ENCODE assay signal across 8 cellular contexts in genomic region chr1:21175670-21176581, GRCh38. TPM values are rescaled to one million over a fixed set of nuclear protein-coding genes. Genes with fewer than 3 reads are reported as not detected.
DNase-seq lines count a peak whose midpoint lies in the region; ATAC-seq and TF ChIP-seq lines count a peak whose summit lies in the region.

No MANE protein-coding gene starts in this region.

- H3K9me3 Mint-ChIP-seq in activated CD4-positive, alpha-beta T cell treated with anti-CD3 and anti-CD28 coated beads, Interleukin-2, amount 10 ng/mL, durations not matched to agents 24 days and 14 days: no peaks in the 10 kb centered on the region
- H3K9me3 Mint-ChIP-seq in stimulated activated naive B cell treated with anti-CD40 and anti-IgM and Interleukin-4, amounts not matched to agents 10 μg/mL and 1 μg/mL and 100 μg/mL, for 72 hours: no peaks in the 10 kb centered on the region

- H3K36me3 Mint-ChIP-seq in activated CD4-positive, alpha-beta T cell treated with anti-CD3 and anti-CD28 coated beads, Interleukin-2, amount 10 ng/mL, durations not matched to agents 24 days and 14 days (ENCODE audit: low read depth): peaks cover 23% of the 10 kb centered on the region
- peaks cover 14 to 21% of the 10 kb centered on the region in 2 donors for H3K36me3 Mint-ChIP-seq in stimulated activated naive B cell treated with anti-CD40 and anti-IgM and Interleukin-4, amounts not matched to agents 10 μg/mL and 1 μg/mL and 100 μg/mL, for 72 hours

- TF ChIP-seq CTCF in LNCaP clone FGC (IDR thresholded peaks at IDR 0.05; ENCODE audit: control insufficient read depth, extremely low read depth, insufficient read depth) (no peak), dorsolateral prefrontal cortex (IDR thresholded peaks at IDR 0.05 in 54 of 56, conservative IDR thresholded peaks at IDR 0.05 in 2 of 56; ENCODE audit: low read depth in 1 of 56, partially characterized antibody in 56 of 56) (peak in 3 of 56 donors; percentile 6 to 7 (median 6))

- peak overlapping the region; percentile 99 for H4K8ac ChIP-seq in mesendoderm (ENCODE audit: low read depth, low read length)

- peaks cover 2% of the 10 kb centered on the region for H3K27me3 Mint-ChIP-seq in activated CD4-positive, alpha-beta T cell treated with anti-CD3 and anti-CD28 coated beads, Interleukin-2, amount 10 ng/mL, durations not matched to agents 24 days and 14 days
- no peaks in the 10 kb centered on the region for H3K27me3 Mint-ChIP-seq in stimulated activated naive B cell treated with anti-CD40 and anti-IgM and Interleukin-4, amounts not matched to agents 10 μg/mL and 1 μg/mL and 100 μg/mL, for 72 hours

- peak overlapping the region; percentile 99 for H3K18ac ChIP-seq in mesendoderm (ENCODE audit: low read length)

- DNase-seq in CD1c-positive myeloid dendritic cell (ENCODE audit: extremely low spot score) (peak; percentile 42), LNCaP clone FGC (ENCODE audit: low read depth) (no peak), dorsolateral prefrontal cortex (peak in 4 of 10 donors; percentile 29 to 65 (median 43)), mesendoderm (peak; percentile 78), NCI-H2029 (lab: John Stamatoyannopoulos, UW) (no peak)
- peak; percentile 84 for DNase-seq in activated CD4-positive, alpha-beta T cell treated with anti-CD3 and anti-CD28 coated beads, Interleukin-2, amount 10 ng/mL, durations not matched to agents 24 days and 14 days
- DNase-seq in stimulated activated naive B cell treated with anti-CD40 and anti-IgM and Interleukin-4, amounts not matched to agents 10 μg/mL and 1 μg/mL and 100 μg/mL, for 72 hours: peak; percentile 23

- peak overlapping the region; percentile 87 for H3K56ac ChIP-seq in mesendoderm (ENCODE audit: low read length)

- peak overlapping the region; percentile 89 for H3K27ac Mint-ChIP-seq in activated CD4-positive, alpha-beta T cell treated with anti-CD3 and anti-CD28 coated beads, Interleukin-2, amount 10 ng/mL, durations not matched to agents 24 days and 14 days
- H3K27ac Mint-ChIP-seq in stimulated activated naive B cell treated with anti-CD40 and anti-IgM and Interleukin-4, amounts not matched to agents 10 μg/mL and 1 μg/mL and 100 μg/mL, for 72 hours: peak overlapping the region; percentile 98

- H3K79me1 ChIP-seq in mesendoderm (ENCODE audit: low read length): peaks cover 2% of the 10 kb centered on the region

- peak overlapping the region; percentile 86 for H3K23ac ChIP-seq in mesendoderm (ENCODE audit: low read length)

- peak overlapping the region; percentile 83 for H2BK120ac ChIP-seq in mesendoderm (ENCODE audit: low read depth, low read length)

- H3K9ac ChIP-seq in mesendoderm (ENCODE audit: low read length): peak overlapping the region; percentile 78

- H2AK5ac ChIP-seq in mesendoderm (ENCODE audit: low read length): no peak overlapping the region

- H3K27me3 ChIP-seq in dorsolateral prefrontal cortex: no peaks in the 10 kb centered on the region
- no peaks in the 10 kb centered on the region for H3K27me3 ChIP-seq in mesendoderm (ENCODE audit: insufficient read depth, low read length, poor library complexity)

- H3K27ac ChIP-seq in dorsolateral prefrontal cortex (peak overlapping the region; percentile 72 to 98 (median 94)), mesendoderm (ENCODE audit: low read depth, low read length) (peak overlapping the region; percentile 97)

- peaks cover 6% of the 10 kb centered on the region for H3K4me1 ChIP-seq in mesendoderm (ENCODE audit: control insufficient read depth, low read depth, low read length)

- peak overlapping the region; percentile 69 for H2BK5ac ChIP-seq in mesendoderm (ENCODE audit: low read length)

- peak overlapping the region; percentile 89 for H3K4me3 Mint-ChIP-seq in activated CD4-positive, alpha-beta T cell treated with anti-CD3 and anti-CD28 coated beads, Interleukin-2, amount 10 ng/mL, durations not matched to agents 24 days and 14 days
- peak overlapping the region; percentile 94 to 99 for H3K4me3 Mint-ChIP-seq in stimulated activated naive B cell treated with anti-CD40 and anti-IgM and Interleukin-4, amounts not matched to agents 10 μg/mL and 1 μg/mL and 100 μg/mL, for 72 hours

- H3K79me2 ChIP-seq in mesendoderm (ENCODE audit: control insufficient read depth, insufficient read depth, low read length): peaks cover 40% of the 10 kb centered on the region

- no peak overlapping the region for H2BK15ac ChIP-seq in mesendoderm (replicated peaks; ENCODE audit: low read depth)

- intact Hi-C loops in activated CD4-positive, alpha-beta T cell treated with anti-CD3 and anti-CD28 coated beads, Interleukin-2, amount 10 ng/mL, durations not matched to agents 24 days and 14 days (cut with micrococcal nuclease): loop anchor here (2.0 to 5.0 kb wide), 4 partner anchors 154 to 389 kb away; partner anchors contain the start of gene HP1BP3
- intact Hi-C loops in dorsolateral prefrontal cortex (cut with DNase I): loop anchor here (2.0 to 10.0 kb wide), 5 partner anchors 59 to 479 kb away; no protein-coding TSS in a partner anchor

- no CpG with 5 or more reads among the region's 69 CpGs for WGBS in mesendoderm (ENCODE audit: extremely low coverage, insufficient coverage, low lambda C conversion rate)

- peak overlapping the region; percentile 41 for H3K4ac ChIP-seq in mesendoderm (ENCODE audit: low read depth, low read length)

- H3K4me3 ChIP-seq in LNCaP clone FGC (ENCODE audit: low read depth, low read length): peak overlapping the region; percentile 73
- H3K4me3 ChIP-seq in dorsolateral prefrontal cortex: peak overlapping the region; percentile 60 to 95 (median 84)
- H3K4me3 ChIP-seq in mesendoderm (ENCODE audit: low read length): peak overlapping the region; percentile 66

- no peak overlapping the region for H4K5ac ChIP-seq in mesendoderm (ENCODE audit: low read length)

- H3K4me1 Mint-ChIP-seq in activated CD4-positive, alpha-beta T cell treated with anti-CD3 and anti-CD28 coated beads, Interleukin-2, amount 10 ng/mL, durations not matched to agents 24 days and 14 days: peaks cover 28% of the 10 kb centered on the region
- H3K4me1 Mint-ChIP-seq in stimulated activated naive B cell treated with anti-CD40 and anti-IgM and Interleukin-4, amounts not matched to agents 10 μg/mL and 1 μg/mL and 100 μg/mL, for 72 hours: peaks cover 19 to 33% of the 10 kb centered on the region in 2 donors

- ATAC-seq in GM21390 (IDR thresholded peaks at IDR 0.05; ENCODE audit: unreplicated experiment): peak; percentile 20
- peak; percentile 11 to 18 for ATAC-seq in stimulated activated naive B cell treated with anti-CD40 and anti-IgM and Interleukin-4, amounts not matched to agents 10 μg/mL and 1 μg/mL and 100 μg/mL, for 72 hours (replicated peaks)

- H3K4me2 ChIP-seq in mesendoderm (ENCODE audit: low read length): peak overlapping the region; percentile 75

- H3K36me3 ChIP-seq in mesendoderm (ENCODE audit: control insufficient read depth, insufficient read depth, low read length): no peaks in the 10 kb centered on the region

RNA-seq across cellular contexts. Expression of gene EIF4G3, which starts 0.8 kb away (rescaled TPM):
- 64.0 and 66.8 TPM in 2 replicates for total RNA-seq in activated CD4-positive, alpha-beta T cell treated with anti-CD3 and anti-CD28 coated beads, Interleukin-2, amount 10 ng/mL, durations not matched to agents 24 days and 14 days
- total RNA-seq in dorsolateral prefrontal cortex: 100 to 1,000 TPM; 102 to 177 (median 137) TPM
- 59.6 TPM for polyA plus RNA-seq in mesendoderm (2013, experiment 1 of 2)
- 61.5 TPM for polyA plus RNA-seq in mesendoderm (2013, experiment 2 of 2)

Comparison
In these comparisons a context has a peak if more than half of its experiments do, and no peak if none do; other contexts are left out.
1. DNase-seq: peak in CD1c-positive myeloid dendritic cell (single experiment), activated CD4-positive, alpha-beta T cell treated with anti-CD3 and anti-CD28 coated beads, Interleukin-2, amount 10 ng/mL, durations not matched to agents 24 days and 14 days (single experiment), mesendoderm (single experiment) and stimulated activated naive B cell treated with anti-CD40 and anti-IgM and Interleukin-4, amounts not matched to agents 10 μg/mL and 1 μg/mL and 100 μg/mL, for 72 hours (single experiment); none in LNCaP clone FGC (single experiment) and NCI-H2029 (single experiment).
2. Peak in every context shown above with its lines, with median percentiles within 50 percentile points of each other: H3K4me3 ChIP-seq.